11 cellular contexts compared by ENCODE assay signal in the genomic region with DNA sequence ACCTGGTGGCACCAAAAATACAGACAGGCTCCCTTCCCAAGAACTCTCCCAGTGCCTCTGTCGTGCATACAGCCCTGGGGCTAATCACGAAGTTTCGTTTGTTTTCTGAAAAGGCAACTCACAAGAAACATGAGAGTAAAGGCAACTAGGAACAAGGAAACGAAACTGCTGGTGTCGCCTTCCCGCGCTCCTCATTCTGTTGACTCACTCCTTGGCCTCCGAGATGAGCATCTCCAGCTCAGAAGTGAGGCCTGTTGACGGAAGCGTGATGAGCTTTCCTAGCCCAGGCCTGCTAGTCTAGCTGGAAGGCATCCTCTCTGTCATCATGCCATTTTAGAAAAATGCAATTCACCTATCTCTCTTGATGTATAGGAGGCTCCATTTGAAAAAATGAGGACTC. TPM values are rescaled to one million over a fixed set of nuclear protein-coding genes. Genes with fewer than 3 reads are reported as not detected.
DNase-seq lines count a peak whose midpoint lies in the region; ATAC-seq and TF ChIP-seq lines count a peak whose summit lies in the region.
"Had no signal": no experiment of that assay in that cellular context is flagged by ENCODE, and none has a peak within 500 bp of the region (broad histone marks: within the 10 kb centered on the region; RNA-seq: fewer than 3 reads in every experiment).

No MANE protein-coding gene starts in this region.

- no peaks in the 10 kb centered on the region for H3K27me3 Mint-ChIP-seq in dendritic cell treated with granulocyte-macrophage colony-stimulating factor and Interleukin-4, amounts not matched to agents 40 ng/mL and 50 ng/mL, for 4 days
- H3K27me3 Mint-ChIP-seq: activated B cell treated with CpG ODN at 0.5 μM for 24 hours; activated naive CD4-positive, alpha-beta T cell treated with anti-CD3 and anti-CD28 coated beads, Interleukin-2, amount 50 U/mL, for 24 hours had no signal

- in situ Hi-C loops in transverse colon (cut with MboI; ENCODE audit: low pct_ligation_motif_present in 1 of 4, low pct_unique_long_range_greater_than_20kb in 1 of 4, low sequenced_read_pairs in 3 of 4), result no loop called here

- no peaks in the 10 kb centered on the region for H3K9me3 ChIP-seq in transverse colon
- H3K9me3 ChIP-seq: gastrocnemius medialis, thoracic aorta had no signal

- no peak overlapping the region for H3K27ac ChIP-seq in transverse colon
- H3K27ac ChIP-seq: gastrocnemius medialis had no signal

- peak overlapping the region; percentile 89 for H3K27ac Mint-ChIP-seq in dendritic cell treated with granulocyte-macrophage colony-stimulating factor and Interleukin-4, amounts not matched to agents 40 ng/mL and 50 ng/mL, for 4 days
- H3K27ac Mint-ChIP-seq: activated B cell treated with CpG ODN at 0.5 μM for 24 hours; activated naive CD4-positive, alpha-beta T cell treated with anti-CD3 and anti-CD28 coated beads, Interleukin-2, amount 50 U/mL, for 24 hours had no signal

- H3K27me3 ChIP-seq in transverse colon, result no peaks in the 10 kb centered on the region
- H3K27me3 ChIP-seq: gastrocnemius medialis had no signal

- H3K36me3 ChIP-seq in transverse colon, result no peaks in the 10 kb centered on the region
- H3K36me3 ChIP-seq: gastrocnemius medialis, thoracic aorta had no signal

- no peak overlapping the region for H3K4me3 Mint-ChIP-seq in dendritic cell treated with granulocyte-macrophage colony-stimulating factor and Interleukin-4, amounts not matched to agents 40 ng/mL and 50 ng/mL, for 4 days
- H3K4me3 Mint-ChIP-seq: activated B cell treated with CpG ODN at 0.5 μM for 24 hours; activated naive CD4-positive, alpha-beta T cell treated with anti-CD3 and anti-CD28 coated beads, Interleukin-2, amount 50 U/mL, for 24 hours had no signal

- no peaks in the 10 kb centered on the region for H3K9me3 Mint-ChIP-seq in dendritic cell treated with granulocyte-macrophage colony-stimulating factor and Interleukin-4, amounts not matched to agents 40 ng/mL and 50 ng/mL, for 4 days
- H3K9me3 Mint-ChIP-seq: activated B cell treated with CpG ODN at 0.5 μM for 24 hours; activated naive CD4-positive, alpha-beta T cell treated with anti-CD3 and anti-CD28 coated beads, Interleukin-2, amount 50 U/mL, for 24 hours had no signal

- 49 to 98% methylated on average over 4 to 10 of the region's 10 CpGs for whole genome bisulfite sequencing in transverse colon (ENCODE audit: low coverage in 1 of 2), 2 donors

- peak; percentile 89 for DNase-seq in NOMO-1 treated with dmso at 0.1 percent for 144 hours (lab: John Stamatoyannopoulos, UW; ENCODE audit: unreplicated experiment)
- peak; percentile 16 to 29 for DNase-seq in left colon
- DNase-seq in transverse colon, result peak; percentile 21
- DNase-seq in NCI-H774 (lab: John Stamatoyannopoulos, UW), result no peak
- DNase-seq in NCI-H1105 treated with DMSO at 0.1 percent for 48 hours (lab: John Stamatoyannopoulos, UW), result no peak
- DNase-seq in NCI-H446 (lab: John Stamatoyannopoulos, UW), result no peak
- DNase-seq: activated B cell treated with CpG ODN at 0.5 μM for 24 hours had no signal

- intact Hi-C loops in dendritic cell treated with granulocyte-macrophage colony-stimulating factor and Interleukin-4, amounts not matched to agents 40 ng/mL and 50 ng/mL, for 4 days (cut with micrococcal nuclease), result loop anchor here (5.0 to 10.0 kb wide), 2 partner anchors 50 to 193 kb away; a partner anchor contains a TSS
- intact Hi-C loops in left colon (cut with DNase I, micrococcal nuclease), result no loop called here
- intact Hi-C loops in transverse colon (cut with DNase I; ENCODE audit: low total_unique reads), result no loop called here

- H3K4me3 ChIP-seq in transverse colon, result no peak overlapping the region
- H3K4me3 ChIP-seq: gastrocnemius medialis, thoracic aorta had no signal

- H3K4me1 Mint-ChIP-seq in dendritic cell treated with granulocyte-macrophage colony-stimulating factor and Interleukin-4, amounts not matched to agents 40 ng/mL and 50 ng/mL, for 4 days (ENCODE audit: low read depth), result peaks cover 50% of the 10 kb centered on the region
- H3K4me1 Mint-ChIP-seq: activated B cell treated with CpG ODN at 0.5 μM for 24 hours; activated naive CD4-positive, alpha-beta T cell treated with anti-CD3 and anti-CD28 coated beads, Interleukin-2, amount 50 U/mL, for 24 hours had no signal

- no peak for TF ChIP-seq EP300 in transverse colon (IDR thresholded peaks at IDR 0.05; ENCODE audit: low read depth)

- no peak for ATAC-seq in left colon
- ATAC-seq: gastrocnemius medialis had no signal

- H3K4me1 ChIP-seq in transverse colon, result peaks cover 0 to 3% (median 0%) of the 10 kb centered on the region in 4 donors
- H3K4me1 ChIP-seq: gastrocnemius medialis had no signal

- TF ChIP-seq POLR2A in transverse colon (IDR thresholded peaks at IDR 0.05), result no peak

- TF ChIP-seq CTCF in transverse colon (IDR thresholded peaks at IDR 0.05), result no peak

- no peaks in the 10 kb centered on the region for H3K36me3 Mint-ChIP-seq in dendritic cell treated with granulocyte-macrophage colony-stimulating factor and Interleukin-4, amounts not matched to agents 40 ng/mL and 50 ng/mL, for 4 days (ENCODE audit: low read depth)
- H3K36me3 Mint-ChIP-seq: activated naive CD4-positive, alpha-beta T cell treated with anti-CD3 and anti-CD28 coated beads, Interleukin-2, amount 50 U/mL, for 24 hours had no signal

RNA-seq across cellular contexts. Expression of a gene that starts 50.5 kb away (rescaled TPM):
- total RNA-seq in left colon (under 1 TPM; 0.34 to 0.73 TPM), transverse colon (1 to 10 TPM in 1 of 4 donors, under 1 TPM in 1, not detected in 2; 0.41 to 1.3 TPM)

Comparison
In these comparisons a context has a peak if more than half of its experiments do, and no peak if none do; other contexts are left out.
1. DNase-seq: peak in NOMO-1 treated with dmso at 0.1 percent for 144 hours (single experiment), left colon (2 of 2) and transverse colon (single experiment); none in NCI-H774 (single experiment), NCI-H1105 treated with DMSO at 0.1 percent for 48 hours (single experiment) and NCI-H446 (0 of 2).